ENCODE assay signal across 9 cellular contexts in the genomic region with DNA sequence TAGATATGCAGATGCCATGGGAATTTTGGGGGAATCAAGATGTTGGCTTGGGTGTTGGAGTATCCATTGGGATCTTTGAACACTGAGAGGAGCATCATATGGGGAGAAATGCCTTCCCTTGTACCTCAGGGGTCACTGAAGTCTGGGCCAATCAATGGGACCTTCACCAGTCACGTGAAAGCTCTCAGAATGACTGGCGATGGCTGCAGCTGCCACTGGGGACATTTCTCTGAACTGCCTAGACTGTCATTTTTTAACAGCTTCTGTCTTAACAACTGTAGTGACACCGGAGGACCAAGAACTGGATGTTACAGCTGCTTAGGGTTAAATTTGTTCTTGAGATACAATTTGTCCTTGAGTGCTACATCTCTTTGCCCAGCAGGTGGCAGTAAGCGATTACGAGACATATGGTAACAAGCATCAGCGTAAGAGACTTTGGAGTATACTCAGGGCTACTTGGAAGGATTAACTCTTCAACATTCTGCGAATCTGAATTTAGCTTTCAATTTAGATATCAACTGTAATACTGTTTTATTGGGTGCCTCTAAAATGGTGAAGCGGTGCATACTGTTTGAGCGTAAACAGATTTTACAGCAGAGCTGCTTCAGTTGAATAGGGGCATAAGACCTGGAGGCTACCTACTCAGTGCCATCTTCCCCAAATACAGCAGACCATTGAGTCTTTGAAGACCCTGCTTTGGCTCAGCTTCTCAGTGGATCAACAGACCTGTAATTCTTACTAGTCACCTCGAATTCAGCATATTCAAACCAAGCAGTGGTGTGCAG. TPM values are rescaled to one million over a fixed set of nuclear protein-coding genes. Genes with fewer than 3 reads are reported as not detected.
DNase-seq lines count a peak whose midpoint lies in the region; ATAC-seq and TF ChIP-seq lines count a peak whose summit lies in the region.
"Had no signal": no experiment of that assay in that cellular context is flagged by ENCODE, and none has a peak within 500 bp of the region (broad histone marks: within the 10 kb centered on the region; RNA-seq: fewer than 3 reads in every experiment).

No MANE protein-coding gene starts in this region.

- H3K36me3 Mint-ChIP-seq in CD4-positive, CD25-positive, alpha-beta regulatory T cell, result no peaks in the 10 kb centered on the region
- H3K36me3 Mint-ChIP-seq in activated CD8-positive, alpha-beta memory T cell treated with anti-CD3 and anti-CD28 coated beads, Interleukin-2, amount 10 ng/mL, durations not matched to agents 7 days and 5 days, result no peaks in the 10 kb centered on the region
- H3K36me3 Mint-ChIP-seq in naive thymus-derived CD8-positive, alpha-beta T cell, result no peaks in the 10 kb centered on the region

- TF ChIP-seq CTCF in stomach (IDR thresholded peaks at IDR 0.05), result peak in 5 of 7 experiments; percentile 67 to 83 (median 79)

- 21 to 30% (median 27%) methylated on average over 10 of the region's 10 CpGs for WGBS in stomach, 5 donors

- no peak overlapping the region for H3K4me3 ChIP-seq in CD4-positive, CD25-positive, alpha-beta regulatory T cell (ENCODE audit: low read depth, low read length)
- no peak overlapping the region for H3K4me3 ChIP-seq in stomach

- H3K4me3 Mint-ChIP-seq in CD4-positive, CD25-positive, alpha-beta regulatory T cell, result no peak overlapping the region
- H3K4me3 Mint-ChIP-seq in activated CD8-positive, alpha-beta memory T cell treated with anti-CD3 and anti-CD28 coated beads, Interleukin-2, amount 10 ng/mL, durations not matched to agents 7 days and 5 days, result no peak overlapping the region
- no peak overlapping the region for H3K4me3 Mint-ChIP-seq in naive thymus-derived CD8-positive, alpha-beta T cell
- H3K4me3 Mint-ChIP-seq: T-helper 1 cell treated with Interleukin-12 subunit alpha and Interleukin-12 subunit beta and Interleukin-4 antibody, amounts not matched to agents 30 μg/mL and 1 μg/mL, for 36 hours had no signal

- H3K36me3 ChIP-seq in CD4-positive, CD25-positive, alpha-beta regulatory T cell (ENCODE audit: control insufficient read depth, insufficient read depth, low read length), result no peaks in the 10 kb centered on the region
- no peaks in the 10 kb centered on the region for H3K36me3 ChIP-seq in stomach

- no peaks in the 10 kb centered on the region for H3K4me1 ChIP-seq in CD4-positive, CD25-positive, alpha-beta regulatory T cell (ENCODE audit: control insufficient read depth, insufficient read depth, low read length, poor library complexity, severe bottlenecking)
- H3K4me1 ChIP-seq in stomach, result peaks cover 0 to 6% (median 0%) of the 10 kb centered on the region in 4 donors

- H3K9me3 ChIP-seq in CD4-positive, CD25-positive, alpha-beta regulatory T cell (ENCODE audit: control insufficient read depth in 2 of 2, low read length in 2 of 2), result no peaks in the 10 kb centered on the region
- H3K9me3 ChIP-seq in stomach, result no peaks in the 10 kb centered on the region

- H3K27ac ChIP-seq in CD4-positive, CD25-positive, alpha-beta regulatory T cell (ENCODE audit: insufficient read depth, low read length, poor library complexity, severe bottlenecking), result no peak overlapping the region
- no peak overlapping the region for H3K27ac ChIP-seq in stomach

- intact Hi-C loops in stomach (cut with DNase I; ENCODE audit: low total_unique reads), result loop anchor here (10.0 kb wide), 1 partner anchor 300 kb away; no protein-coding TSS in a partner anchor

- DNase-seq in CD4-positive, CD25-positive, alpha-beta regulatory T cell, result peak in 2 of 3 donors; percentile 29 to 73
- peak; percentile 2 for DNase-seq in NCI-H748 treated with DMSO at 0.1 percent for 48 hours (lab: John Stamatoyannopoulos, UW)
- peak; percentile 67 for DNase-seq in activated CD8-positive, alpha-beta memory T cell treated with anti-CD3 and anti-CD28 coated beads, Interleukin-2, amount 10 ng/mL, durations not matched to agents 7 days and 5 days
- peak in 9 of 10 donors; percentile 4 to 43 (median 27) for DNase-seq in naive thymus-derived CD8-positive, alpha-beta T cell
- peak; percentile 75 for DNase-seq in stomach

- H3K27ac Mint-ChIP-seq in CD4-positive, CD25-positive, alpha-beta regulatory T cell, result no peak overlapping the region
- no peak overlapping the region for H3K27ac Mint-ChIP-seq in activated CD8-positive, alpha-beta memory T cell treated with anti-CD3 and anti-CD28 coated beads, Interleukin-2, amount 10 ng/mL, durations not matched to agents 7 days and 5 days
- no peak overlapping the region for H3K27ac Mint-ChIP-seq in naive thymus-derived CD8-positive, alpha-beta T cell
- H3K27ac Mint-ChIP-seq: T-helper 1 cell treated with Interleukin-12 subunit alpha and Interleukin-12 subunit beta and Interleukin-4 antibody, amounts not matched to agents 30 μg/mL and 1 μg/mL, for 36 hours had no signal

- no peak for TF ChIP-seq EP300 in stomach (IDR thresholded peaks at IDR 0.05)

- H3K27me3 Mint-ChIP-seq in CD4-positive, CD25-positive, alpha-beta regulatory T cell, result peaks cover 17% of the 10 kb centered on the region
- H3K27me3 Mint-ChIP-seq in activated CD8-positive, alpha-beta memory T cell treated with anti-CD3 and anti-CD28 coated beads, Interleukin-2, amount 10 ng/mL, durations not matched to agents 7 days and 5 days, result peaks cover 64% of the 10 kb centered on the region
- H3K27me3 Mint-ChIP-seq in naive thymus-derived CD8-positive, alpha-beta T cell, result peaks cover 25 to 73% (median 53%) of the 10 kb centered on the region in 5 donors

- CTCF ChIA-PET in activated CD8-positive, alpha-beta memory T cell treated with anti-CD3 and anti-CD28 coated beads, Interleukin-2, amount 10 ng/mL, durations not matched to agents 7 days and 5 days (lab: Charles Lee), result interaction anchor here (0.8 to 2.1 kb wide), 10 partner anchors 10 to 364 kb away, joined by 3 to 8 read pairs (median 4); no protein-coding TSS in a partner anchor

- H3K27me3 ChIP-seq in CD4-positive, CD25-positive, alpha-beta regulatory T cell (ENCODE audit: control insufficient read depth, insufficient read depth, low read length), result peaks cover 12% of the 10 kb centered on the region
- H3K27me3 ChIP-seq in stomach, result peaks cover 0 to 30% (median 0%) of the 10 kb centered on the region in 3 donors

- peaks cover 0 to 7% (median 3%) of the 10 kb centered on the region in 4 donors for H3K4me1 Mint-ChIP-seq in CD4-positive, CD25-positive, alpha-beta regulatory T cell
- H3K4me1 Mint-ChIP-seq in activated CD8-positive, alpha-beta memory T cell treated with anti-CD3 and anti-CD28 coated beads, Interleukin-2, amount 10 ng/mL, durations not matched to agents 7 days and 5 days, result peaks cover 28% of the 10 kb centered on the region
- peaks cover 5 to 14% (median 10%) of the 10 kb centered on the region in 4 donors for H3K4me1 Mint-ChIP-seq in naive thymus-derived CD8-positive, alpha-beta T cell

- POLR2A ChIA-PET in naive thymus-derived CD8-positive, alpha-beta T cell (lab: Charles Lee), result no interaction called here

- no peak for TF ChIP-seq POLR2A in stomach (IDR thresholded peaks at IDR 0.05)

- peak; percentile 39 to 58 for ATAC-seq in CD4-positive, CD25-positive, alpha-beta regulatory T cell (ENCODE audit: low read depth in 2 of 2)
- ATAC-seq in GM18907 (IDR thresholded peaks at IDR 0.05; ENCODE audit: unreplicated experiment), result peak; percentile 78
- ATAC-seq in HG03159 (IDR thresholded peaks at IDR 0.05; ENCODE audit: unreplicated experiment), result peak; percentile 84
- peak; percentile 61 for ATAC-seq in activated CD8-positive, alpha-beta memory T cell treated with anti-CD3 and anti-CD28 coated beads, Interleukin-2, amount 10 ng/mL, durations not matched to agents 7 days and 5 days
- peak; percentile 58 for ATAC-seq in esophagus mucosa
- peak; percentile 50 to 69 for ATAC-seq in naive thymus-derived CD8-positive, alpha-beta T cell

- H3K9me3 Mint-ChIP-seq in CD4-positive, CD25-positive, alpha-beta regulatory T cell, result peaks cover 0 to 4% (median 0%) of the 10 kb centered on the region in 7 donors
- H3K9me3 Mint-ChIP-seq in activated CD8-positive, alpha-beta memory T cell treated with anti-CD3 and anti-CD28 coated beads, Interleukin-2, amount 10 ng/mL, durations not matched to agents 7 days and 5 days (ENCODE audit: low read depth), result no peaks in the 10 kb centered on the region
- H3K9me3 Mint-ChIP-seq in naive thymus-derived CD8-positive, alpha-beta T cell, result no peaks in the 10 kb centered on the region
- H3K9me3 Mint-ChIP-seq: T-helper 1 cell treated with Interleukin-12 subunit alpha and Interleukin-12 subunit beta and Interleukin-4 antibody, amounts not matched to agents 30 μg/mL and 1 μg/mL, for 36 hours had no signal

RNA-seq across cellular contexts. Expression of a gene that starts 36.0 kb away (rescaled TPM):
- total RNA-seq in CD4-positive, CD25-positive, alpha-beta regulatory T cell, result not detected
- not detected for polyA plus RNA-seq in CD4-positive, CD25-positive, alpha-beta regulatory T cell
- total RNA-seq in activated CD8-positive, alpha-beta memory T cell treated with anti-CD3 and anti-CD28 coated beads, Interleukin-2, amount 10 ng/mL, durations not matched to agents 7 days and 5 days, result not detected
- total RNA-seq in esophagus mucosa, result 1.8 TPM
- under 1 TPM in 1 of 2 experiments, not detected in 1; 0.41 TPM for total RNA-seq in naive thymus-derived CD8-positive, alpha-beta T cell
- not detected for polyA plus RNA-seq in naive thymus-derived CD8-positive, alpha-beta T cell
- total RNA-seq in stomach, result 100 to 1,000 TPM in 3 of 5 donors, 10 to 100 TPM in 2; 89.3 to 317 (median 130) TPM
- polyA plus RNA-seq in stomach, result 10 to 100 TPM; 38.5 to 45.4 (median 40.3) TPM

Comparison
In these comparisons a context has a peak if more than half of its experiments do, and no peak if none do; other contexts are left out.
1. DNase-seq: peak in every context shown above with its lines; median percentile 75 in stomach; 67 in activated CD8-positive, alpha-beta memory T cell treated with anti-CD3 and anti-CD28 coated beads, Interleukin-2, amount 10 ng/mL, durations not matched to agents 7 days and 5 days; 51 in CD4-positive, CD25-positive, alpha-beta regulatory T cell; 27 in naive thymus-derived CD8-positive, alpha-beta T cell; 2 in NCI-H748 treated with DMSO at 0.1 percent for 48 hours.
2. RNA of a gene that starts 36.0 kb away (total RNA-seq): 89.3 to 317 TPM in stomach; 1.8 TPM in esophagus mucosa (single experiment), 0.41 TPM in naive thymus-derived CD8-positive, alpha-beta T cell, not detected in CD4-positive, CD25-positive, alpha-beta regulatory T cell (single experiment) and not detected in activated CD8-positive, alpha-beta memory T cell treated with anti-CD3 and anti-CD28 coated beads, Interleukin-2, amount 10 ng/mL, durations not matched to agents 7 days and 5 days; every median in the first group is over 10 times any median in the second.
3. Peak in every context shown above with its lines, with median percentiles within 50 percentile points of each other: ATAC-seq.